In genomic region chr2:219706823-219707281, GRCh38 we compare ENCODE assay signal across 19 cellular contexts.
DNase-seq lines count a peak whose midpoint lies in the region; ATAC-seq and TF ChIP-seq lines count a peak whose summit lies in the region.
"Had no signal": no experiment of that assay in that cellular context is flagged by ENCODE, and none has a peak within 500 bp of the region (broad histone marks: within the 10 kb centered on the region; RNA-seq: fewer than 3 reads in every experiment).

No MANE protein-coding gene starts in this region.

- no peaks in the 10 kb centered on the region for H3K9me3 ChIP-seq in PC-3 (ENCODE audit: low read length)
- H3K9me3 ChIP-seq in ovary, result no peaks in the 10 kb centered on the region
- H3K9me3 ChIP-seq: Caco-2, heart right ventricle, testis had no signal

- H3K79me2 ChIP-seq in PC-3 (ENCODE audit: low read length), result no peaks in the 10 kb centered on the region

- H3K27me3 ChIP-seq in PC-3 (ENCODE audit: low read length) (no peaks in the 10 kb centered on the region), ovary (no peaks in the 10 kb centered on the region)
- H3K27me3 ChIP-seq: heart right ventricle, testis had no signal

- H3K4me3 ChIP-seq in PC-3 (ENCODE audit: low read length) (no peak overlapping the region), fibroblast of pulmonary artery (replicated peaks; ENCODE audit: low read depth, low read length) (no peak overlapping the region), ovary (no peak overlapping the region)
- H3K4me3 ChIP-seq: heart right ventricle, testis had no signal

- H3K9me2 ChIP-seq in PC-3 (replicated peaks; ENCODE audit: low read length), result no peaks in the 10 kb centered on the region

- H3K4me1 ChIP-seq in PC-3 (ENCODE audit: insufficient read depth, low read length) (no peaks in the 10 kb centered on the region), ovary (ENCODE audit: insufficient read depth) (peaks cover 2% of the 10 kb centered on the region)
- H3K4me1 ChIP-seq: Caco-2 had no signal

- in situ Hi-C loops in ACHN (cut with HindIII; ENCODE audit: low pct_ligation_motif_present, low pct_unique_long_range_greater_than_20kb, low sequenced_read_pairs), result no loop called here

- TF ChIP-seq POLR2A in ovary (IDR thresholded peaks at IDR 0.05), result no peak

- POLR2A ChIA-PET in PC-3 (lab: Charles Lee; ENCODE audit: unreplicated experiment), result no interaction called here

- peak; percentile 25 for DNase-seq in ACHN
- DNase-seq in H4 (ENCODE audit: low spot score), result peak; percentile 33
- peak; percentile 48 for DNase-seq in PC-3
- peak; percentile 23 for DNase-seq in fibroblast of pulmonary artery (ENCODE audit: low read depth)
- DNase-seq in NCI-H526 treated with DMSO at 0.1 percent for 48 hours (lab: John Stamatoyannopoulos, UW), result no peak
- no peak for DNase-seq in stimulated activated CD4-positive, alpha-beta T cell treated with anti-CD3 and anti-CD28 coated beads, Interleukin-2, amount 100 ng/mL, for 48 hours
- DNase-seq in NCI-H1092 treated with DMSO at 0.1 percent for 48 hours (lab: John Stamatoyannopoulos, UW), result no peak
- DNase-seq in ovary, result no peak
- DNase-seq: activated CD4-positive, alpha-beta T cell treated with anti-CD3 and anti-CD28 coated beads for 1 hour; activated effector memory CD4-positive, alpha-beta T cell treated with anti-CD3 and anti-CD28 coated beads, Interleukin-2, amount 50 U/mL, for 16 hours; anterior cingulate cortex; Caco-2; heart right ventricle; NCI-H2107; occipital lobe; SHP77; stimulated activated CD4-positive, alpha-beta T cell treated with anti-CD3 and anti-CD28 coated beads, Interleukin-4, amount 100 ng/mL, for 4 hours; T-helper 2 cell; testis had no signal

- BruUV-seq in PC-3 (replicated peaks; lab: Mats Ljungman, UMichigan), result no TSS peak

- peak; percentile 57; the same call in 1 of the 2 replicates for ATAC-seq in PC-3

- WGBS in ovary, 3 donors, result 95 to 98% (median 97%) methylated on average over 4 of the region's 4 CpGs

- H3K27ac ChIP-seq in PC-3 (ENCODE audit: low read length) (no peak overlapping the region), ovary (no peak overlapping the region)
- H3K27ac ChIP-seq: testis had no signal

- intact Hi-C loops in PC-3 (cut with micrococcal nuclease) (no loop called here), ovary (cut with DNase I) (no loop called here)

- CTCF ChIA-PET in PC-3 (lab: Charles Lee), result no interaction called here

- H3K4me2 ChIP-seq in PC-3 (ENCODE audit: low read length), result no peak overlapping the region

- no peaks in the 10 kb centered on the region for H3F3A ChIP-seq in PC-3 (ENCODE audit: low read length, unreplicated experiment)

- no peaks in the 10 kb centered on the region for H4K20me1 ChIP-seq in PC-3 (ENCODE audit: low read length)

- TF ChIP-seq CTCF in PC-3 (conservative IDR thresholded peaks at IDR 0.05; ENCODE audit: low read depth, low read length) (no peak), fibroblast of pulmonary artery (IDR thresholded peaks at IDR 0.05; ENCODE audit: low read length, missing control alignments) (no peak), ovary (IDR thresholded peaks at IDR 0.05) (no peak)

- no peak for TF ChIP-seq EP300 in ovary (IDR thresholded peaks at IDR 0.05)

- no peak overlapping the region for H3K9ac ChIP-seq in PC-3 (ENCODE audit: low read length)

- H3K36me3 ChIP-seq in PC-3 (ENCODE audit: low read depth, low read length), result no peaks in the 10 kb centered on the region
- no peaks in the 10 kb centered on the region for H3K36me3 ChIP-seq in ovary
- H3K36me3 ChIP-seq: heart right ventricle had no signal

- H2AFZ ChIP-seq in PC-3 (ENCODE audit: low read length), result no peak overlapping the region

Comparison
In these comparisons a context has a peak if more than half of its experiments do, and no peak if none do; other contexts are left out.
1. DNase-seq: peak in ACHN (single experiment), H4 (single experiment), PC-3 (single experiment) and fibroblast of pulmonary artery (single experiment); none in NCI-H526 treated with DMSO at 0.1 percent for 48 hours (single experiment), stimulated activated CD4-positive, alpha-beta T cell treated with anti-CD3 and anti-CD28 coated beads, Interleukin-2, amount 100 ng/mL, for 48 hours (0 of 2), NCI-H1092 treated with DMSO at 0.1 percent for 48 hours (single experiment) and ovary (0 of 5).